Comparison of ENCODE assay signal across 2 cellular contexts in genomic region chr10:119723624-119724023, GRCh38.
TF ChIP-seq lines count a peak whose summit lies in the region.

No MANE protein-coding gene starts in this region.

TF ChIP-seq in SK-N-SH, 30 proteins besides CTCF, POLR2A, EP300 and RAD21:
- TF ChIP-seq POLR2AphosphoS5 (IDR thresholded peaks at IDR 0.05; ENCODE audit: low read depth, low read length) (no peak), GATA2 (CRISPR knock-in tag; IDR thresholded peaks at IDR 0.05) (no peak), CHD2 (IDR thresholded peaks at IDR 0.05; ENCODE audit: low read length, partially characterized antibody) (no peak), PBX3 (IDR thresholded peaks at IDR 0.05) (no peak)
- TF ChIP-seq, protein P1, sequence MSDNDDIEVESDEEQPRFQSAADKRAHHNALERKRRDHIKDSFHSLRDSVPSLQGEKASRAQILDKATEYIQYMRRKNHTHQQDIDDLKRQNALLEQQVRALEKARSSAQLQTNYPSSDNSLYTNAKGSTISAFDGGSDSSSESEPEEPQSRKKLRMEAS (IDR thresholded peaks at IDR 0.05; ENCODE audit: low read depth) = no peak

TF ChIP-seq in SK-N-SH treated with all-trans-retinoic acid at 6 μM for 48 hours, 23 proteins besides CTCF, POLR2A, EP300 and RAD21:
- TF ChIP-seq, protein P2, sequence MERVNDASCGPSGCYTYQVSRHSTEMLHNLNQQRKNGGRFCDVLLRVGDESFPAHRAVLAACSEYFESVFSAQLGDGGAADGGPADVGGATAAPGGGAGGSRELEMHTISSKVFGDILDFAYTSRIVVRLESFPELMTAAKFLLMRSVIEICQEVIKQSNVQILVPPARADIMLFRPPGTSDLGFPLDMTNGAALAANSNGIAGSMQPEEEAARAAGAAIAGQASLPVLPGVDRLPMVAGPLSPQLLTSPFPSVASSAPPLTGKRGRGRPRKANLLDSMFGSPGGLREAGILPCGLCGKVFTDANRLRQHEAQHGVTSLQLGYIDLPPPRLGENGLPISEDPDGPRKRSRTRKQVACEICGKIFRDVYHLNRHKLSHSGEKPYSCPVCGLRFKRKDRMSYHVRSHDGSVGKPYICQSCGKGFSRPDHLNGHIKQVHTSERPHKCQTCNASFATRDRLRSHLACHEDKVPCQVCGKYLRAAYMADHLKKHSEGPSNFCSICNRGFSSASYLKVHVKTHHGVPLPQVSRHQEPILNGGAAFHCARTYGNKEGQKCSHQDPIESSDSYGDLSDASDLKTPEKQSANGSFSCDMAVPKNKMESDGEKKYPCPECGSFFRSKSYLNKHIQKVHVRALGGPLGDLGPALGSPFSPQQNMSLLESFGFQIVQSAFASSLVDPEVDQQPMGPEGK (CRISPR knock-in tag; IDR thresholded peaks at IDR 0.05; ENCODE audit: borderline replicate concordance) = no peak
- TF ChIP-seq, protein P3, sequence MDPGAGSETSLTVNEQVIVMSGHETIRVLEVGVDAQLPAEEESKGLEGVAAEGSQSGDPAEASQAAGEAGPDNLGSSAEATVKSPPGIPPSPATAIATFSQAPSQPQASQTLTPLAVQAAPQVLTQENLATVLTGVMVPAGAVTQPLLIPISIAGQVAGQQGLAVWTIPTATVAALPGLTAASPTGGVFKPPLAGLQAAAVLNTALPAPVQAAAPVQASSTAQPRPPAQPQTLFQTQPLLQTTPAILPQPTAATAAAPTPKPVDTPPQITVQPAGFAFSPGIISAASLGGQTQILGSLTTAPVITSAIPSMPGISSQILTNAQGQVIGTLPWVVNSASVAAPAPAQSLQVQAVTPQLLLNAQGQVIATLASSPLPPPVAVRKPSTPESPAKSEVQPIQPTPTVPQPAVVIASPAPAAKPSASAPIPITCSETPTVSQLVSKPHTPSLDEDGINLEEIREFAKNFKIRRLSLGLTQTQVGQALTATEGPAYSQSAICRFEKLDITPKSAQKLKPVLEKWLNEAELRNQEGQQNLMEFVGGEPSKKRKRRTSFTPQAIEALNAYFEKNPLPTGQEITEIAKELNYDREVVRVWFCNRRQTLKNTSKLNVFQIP (CRISPR knock-in tag; IDR thresholded peaks at IDR 0.05; ENCODE audit: borderline replicate concordance, low read depth) = no peak
- no peak for TF ChIP-seq ZNF8 (CRISPR knock-in tag; IDR thresholded peaks at IDR 0.05)
- no peak for TF ChIP-seq ZNF565 (CRISPR knock-in tag; conservative IDR thresholded peaks at IDR 0.05; ENCODE audit: low read depth)
- TF ChIP-seq SNAI2 (CRISPR knock-in tag; IDR thresholded peaks at IDR 0.05) = no peak
- no peak for TF ChIP-seq PPARA (CRISPR knock-in tag; IDR thresholded peaks at IDR 0.05; ENCODE audit: borderline replicate concordance)
- TF ChIP-seq TOX (CRISPR knock-in tag; IDR thresholded peaks at IDR 0.05; ENCODE audit: borderline replicate concordance) = no peak
- no peak for TF ChIP-seq ZFP30 (CRISPR knock-in tag; IDR thresholded peaks at IDR 0.05)
- no peak for TF ChIP-seq BACH2 (CRISPR knock-in tag; IDR thresholded peaks at IDR 0.05; ENCODE audit: borderline replicate concordance)
- no peak for TF ChIP-seq TSHZ2 (CRISPR knock-in tag; IDR thresholded peaks at IDR 0.05)
- no peak for TF ChIP-seq CSRNP3 (CRISPR knock-in tag; IDR thresholded peaks at IDR 0.05)
- no peak for TF ChIP-seq TCF4 (CRISPR knock-in tag; IDR thresholded peaks at IDR 0.05; ENCODE audit: borderline replicate concordance)
- no peak for TF ChIP-seq ZFP3 (CRISPR knock-in tag; IDR thresholded peaks at IDR 0.05)
